Comparison of ENCODE assay signal across 8 cellular contexts in the genomic region with DNA sequence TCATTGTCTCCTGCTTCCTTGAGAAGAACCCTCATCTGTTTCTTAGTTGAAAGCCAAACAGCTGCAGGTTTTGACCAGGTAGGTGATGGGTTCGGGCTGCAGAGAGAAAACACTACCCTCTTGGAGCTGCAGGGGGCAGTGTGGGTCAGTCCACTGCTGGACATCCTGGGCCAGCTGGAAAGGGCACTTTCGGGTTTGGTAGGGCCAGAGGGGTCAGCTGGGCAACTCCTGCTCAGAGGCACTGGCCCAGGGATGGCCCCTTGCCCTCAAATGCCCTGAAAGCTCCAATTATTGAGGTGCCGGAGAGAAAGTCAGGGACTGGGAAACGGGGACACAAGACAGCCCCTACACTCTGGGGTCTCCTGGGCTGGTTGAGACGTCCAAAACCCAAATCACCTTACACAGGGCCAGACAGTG.
A peak's percentile ranks its signal among the peaks of the same experiment; 100 is the strongest.
DNase-seq lines count a peak whose midpoint lies in the region; ATAC-seq and TF ChIP-seq lines count a peak whose summit lies in the region.

No MANE protein-coding gene starts in this region.

- no peaks in the 10 kb centered on the region for H3K9me3 Mint-ChIP-seq in activated CD4-positive, alpha-beta T cell treated with anti-CD3 and anti-CD28 coated beads for 36 hours (ENCODE audit: low read depth)

- H3K4me3 ChIP-seq in tibial artery: no peak overlapping the region

- DNase-seq in NCI-H1092 treated with DMSO at 0.1 percent for 48 hours (lab: John Stamatoyannopoulos, UW) (peak; percentile 2), NCI-H1092 (lab: John Stamatoyannopoulos, UW) (no peak), HK-2 (ENCODE audit: unreplicated experiment) (peak; percentile 34), dermis blood vessel endothelial cell (peak; percentile 60), myocyte (ENCODE audit: low read depth) (peak; percentile 55), tibial artery (no peak), putamen (ENCODE audit: low spot score) (no peak)
- DNase-seq in activated CD4-positive, alpha-beta T cell treated with anti-CD3 and anti-CD28 coated beads for 36 hours: peak; percentile 81

- no peak overlapping the region for H3K4me3 Mint-ChIP-seq in activated CD4-positive, alpha-beta T cell treated with anti-CD3 and anti-CD28 coated beads for 36 hours

- TF ChIP-seq CTCF in tibial artery (IDR thresholded peaks at IDR 0.05): peak; percentile 81 to 83

- no peak overlapping the region for H3K27ac ChIP-seq in tibial artery

- H3K36me3 Mint-ChIP-seq in activated CD4-positive, alpha-beta T cell treated with anti-CD3 and anti-CD28 coated beads for 36 hours (ENCODE audit: low read depth): no peaks in the 10 kb centered on the region

- H3K27ac Mint-ChIP-seq in activated CD4-positive, alpha-beta T cell treated with anti-CD3 and anti-CD28 coated beads for 36 hours: no peak overlapping the region

- H3K27me3 ChIP-seq in tibial artery: no peaks in the 10 kb centered on the region

- no peaks in the 10 kb centered on the region for H3K9me3 ChIP-seq in tibial artery

- POLR2A ChIA-PET in activated CD4-positive, alpha-beta T cell treated with anti-CD3 and anti-CD28 coated beads for 36 hours (lab: Charles Lee): interaction anchor here (0.8 kb wide), 1 partner anchor 34 kb away, joined by 5 read pairs; no protein-coding TSS in a partner anchor

- H3K27me3 Mint-ChIP-seq in activated CD4-positive, alpha-beta T cell treated with anti-CD3 and anti-CD28 coated beads for 36 hours: no peaks in the 10 kb centered on the region

- peaks cover 0 to 15% (median 13%) of the 10 kb centered on the region in 4 donors for H3K4me1 ChIP-seq in tibial artery

- H3K4me1 Mint-ChIP-seq in activated CD4-positive, alpha-beta T cell treated with anti-CD3 and anti-CD28 coated beads for 36 hours: peaks cover 6% of the 10 kb centered on the region

- intact Hi-C loops in activated CD4-positive, alpha-beta T cell treated with anti-CD3 and anti-CD28 coated beads for 36 hours (cut with DNase I, micrococcal nuclease): loop anchor here (1.0 kb wide), 2 partner anchors 34 to 115 kb away; no protein-coding TSS in a partner anchor
- intact Hi-C loops in tibial artery (cut with DNase I; ENCODE audit: low total_unique reads): loop anchor here (5.0 kb wide), 1 partner anchor 37 kb away; no protein-coding TSS in a partner anchor

- ATAC-seq in activated CD4-positive, alpha-beta T cell treated with anti-CD3 and anti-CD28 coated beads for 36 hours: peak; percentile 88

- no peaks in the 10 kb centered on the region for H3K36me3 ChIP-seq in tibial artery

- CTCF ChIA-PET in activated CD4-positive, alpha-beta T cell treated with anti-CD3 and anti-CD28 coated beads for 36 hours (lab: Charles Lee): interaction anchor here (1.1 to 6.7 kb wide), 24 partner anchors 9 to 176 kb away, joined by 3 to 120 read pairs (median 6); partner anchors contain the start of gene PTPRE

Comparison
In these comparisons a context has a peak if more than half of its experiments do, and no peak if none do; other contexts are left out.
1. DNase-seq: peak in NCI-H1092 treated with DMSO at 0.1 percent for 48 hours (single experiment), HK-2 (single experiment), activated CD4-positive, alpha-beta T cell treated with anti-CD3 and anti-CD28 coated beads for 36 hours (single experiment), dermis blood vessel endothelial cell (single experiment) and myocyte (single experiment); none in NCI-H1092 (single experiment), tibial artery (0 of 2) and putamen (single experiment).